Comparison of ENCODE assay signal across 8 cellular contexts in genomic region chr15:99424978-99425665, GRCh38.
A peak's percentile ranks its signal among the peaks of the same experiment; 100 is the strongest.
DNase-seq lines count a peak whose midpoint lies in the region; ATAC-seq and TF ChIP-seq lines count a peak whose summit lies in the region.

No MANE protein-coding gene starts in this region.

- DNase-seq in GM10266 (ENCODE audit: extremely low spot score) (peak; percentile 77), SW480 (ENCODE audit: low spot score) (peak; percentile 77), astrocyte of the hippocampus (ENCODE audit: low read depth, low spot score) (peak; percentile 77), left kidney (ENCODE audit: low read depth, low spot score) (peak; percentile 55), SHP77 (lab: John Stamatoyannopoulos, UW) (no peak)
- peak; percentile 24 for DNase-seq in stimulated activated CD8-positive, alpha-beta memory T cell treated with anti-CD3 and anti-CD28 coated beads, Interleukin-12 subunit alpha, Interleukin-12 subunit beta, amount 100 ng/mL, for 24 hours (ENCODE audit: extremely low read depth)

- ATAC-seq in HG02852 (IDR thresholded peaks at IDR 0.05; ENCODE audit: unreplicated experiment): peak; percentile 92
- ATAC-seq in GM18861 (IDR thresholded peaks at IDR 0.05; ENCODE audit: unreplicated experiment): no peak

- no peak for TF ChIP-seq CTCF in GM10266 (IDR thresholded peaks at IDR 0.05; ENCODE audit: control insufficient read depth, insufficient read depth, low read depth, missing control alignments)

Comparison
In these comparisons a context has a peak if more than half of its experiments do, and no peak if none do; other contexts are left out.
1. DNase-seq: peak in GM10266 (single experiment), SW480 (single experiment), astrocyte of the hippocampus (single experiment), left kidney (single experiment) and stimulated activated CD8-positive, alpha-beta memory T cell treated with anti-CD3 and anti-CD28 coated beads, Interleukin-12 subunit alpha, Interleukin-12 subunit beta, amount 100 ng/mL, for 24 hours (single experiment); none in SHP77 (0 of 2).